In the genomic region with DNA sequence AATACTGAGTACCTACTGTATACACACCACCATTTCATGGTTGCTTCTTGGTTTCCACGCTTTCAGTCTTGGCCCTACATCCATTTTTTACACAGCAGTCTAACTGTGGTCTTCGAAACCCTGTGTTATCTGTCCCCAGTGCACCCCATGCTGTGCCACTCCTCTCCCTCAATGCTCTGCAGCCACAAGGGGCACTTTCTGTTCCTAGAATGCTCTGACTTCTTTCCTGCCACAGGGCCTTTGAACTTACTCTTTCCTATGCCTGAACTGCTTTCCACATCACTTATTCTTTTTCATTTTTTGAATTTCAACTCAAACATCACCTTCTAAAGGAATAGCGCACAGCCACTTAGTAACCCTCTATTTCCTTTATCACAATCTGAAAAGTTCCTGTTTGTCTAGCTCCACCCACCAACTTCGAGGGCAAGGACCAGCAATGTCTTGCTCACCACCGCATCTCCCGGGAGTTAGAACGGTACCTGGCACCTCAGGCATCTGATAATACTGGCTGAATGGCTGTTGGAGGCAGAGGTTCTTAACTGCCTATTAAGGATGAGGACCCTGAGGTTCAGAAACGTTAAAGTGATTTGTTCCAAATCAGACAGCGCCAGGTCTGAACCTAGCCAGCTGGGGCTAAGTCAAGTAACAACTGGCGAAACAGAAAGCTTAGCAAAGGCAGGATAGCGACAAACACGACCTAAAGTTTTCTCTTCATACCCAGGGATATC, we compare ENCODE assay signal across 8 cellular contexts. TPM values are rescaled to one million over a fixed set of nuclear protein-coding genes. Genes with fewer than 3 reads are reported as not detected.
A peak's percentile ranks its signal among the peaks of the same experiment; 100 is the strongest.
DNase-seq lines count a peak whose midpoint lies in the region; FAIRE-seq and TF ChIP-seq lines count a peak whose summit lies in the region.

No MANE protein-coding gene starts in this region.

- peak overlapping the region; percentile 94 for H2AFZ ChIP-seq in GM23248

- peak overlapping the region; percentile 94 for H3K9ac ChIP-seq in GM23248

- no peaks in the 10 kb centered on the region for H3K36me3 ChIP-seq in GM23248 (ENCODE audit: low read depth)
- H3K36me3 ChIP-seq in neutrophil = no peaks in the 10 kb centered on the region

- H3K4me2 ChIP-seq in GM23248 (ENCODE audit: unreplicated experiment) = peak overlapping the region; percentile 87

- no peaks in the 10 kb centered on the region for H3K9me2 ChIP-seq in GM23248 (ENCODE audit: insufficient read depth)

- no peaks in the 10 kb centered on the region for H3K27me3 ChIP-seq in GM23248 (replicated peaks; ENCODE audit: insufficient read depth)
- H3K27me3 ChIP-seq in neutrophil = no peaks in the 10 kb centered on the region

- DNase-seq in GM12865 (ENCODE audit: low read depth) = peak; percentile 64
- DNase-seq in GM23248 = peak; percentile 67
- DNase-seq in LHCN-M2 (ENCODE audit: low read depth) = peak; percentile 21
- peak; percentile 12 for DNase-seq in activated CD4-positive, alpha-beta T cell treated with anti-CD3 and anti-CD28 coated beads for 1 hour
- peak; percentile 57 for DNase-seq in epithelial cell of esophagus (ENCODE audit: low read depth)
- peak; percentile 40 for DNase-seq in urothelium cell line (ENCODE audit: low spot score)
- DNase-seq in inferior parietal cortex (ENCODE audit: extremely low spot score) = no peak

- H3F3A ChIP-seq in GM23248 (ENCODE audit: insufficient read depth) = no peaks in the 10 kb centered on the region

- H4K20me1 ChIP-seq in GM23248 (ENCODE audit: insufficient read depth) = no peaks in the 10 kb centered on the region

- peaks cover 70% of the 10 kb centered on the region for H3K79me2 ChIP-seq in GM23248 (ENCODE audit: insufficient read depth)

- H3K4me3 ChIP-seq in GM12865 (ENCODE audit: low read depth, low read length) = peak overlapping the region; percentile 76
- peak overlapping the region; percentile 92 for H3K4me3 ChIP-seq in GM23248
- H3K4me3 ChIP-seq in epithelial cell of esophagus (ENCODE audit: low read length) = peak overlapping the region; percentile 99
- peak overlapping the region; percentile 62 to 76 for H3K4me3 ChIP-seq in neutrophil (ENCODE audit: low read depth in 1 of 2, low read length in 1 of 2)

- TF ChIP-seq CTCF in GM12865 (IDR thresholded peaks at IDR 0.05; ENCODE audit: insufficient read depth, low read depth, low read length, missing control alignments) (peak; percentile 13), epithelial cell of esophagus (IDR thresholded peaks at IDR 0.05; ENCODE audit: insufficient read depth, low read depth, low read length, missing control alignments) (peak; percentile 14), neutrophil (IDR thresholded peaks at IDR 0.05) (no peak)

- H3K27ac ChIP-seq in GM23248 (peak overlapping the region; percentile 81), neutrophil (peak overlapping the region; percentile 52)

- H3K4me1 ChIP-seq in GM23248 (ENCODE audit: insufficient read depth) = peaks cover 11% of the 10 kb centered on the region
- H3K4me1 ChIP-seq in neutrophil (ENCODE audit: control insufficient read depth in 1 of 2, insufficient read depth in 1 of 2, low read depth in 1 of 2, low read length in 1 of 2) = peaks cover 12 to 14% of the 10 kb centered on the region in 2 experiments

- in situ Hi-C loops in GM23248 (cut with MboI) = loop anchor here (25.0 kb wide), 1 partner anchor 423 kb away; the partner anchor contains the start of gene NARS2

- WGBS in GM23248 (ENCODE audit: low coverage in 1 of 2, low lambda C conversion rate in 2 of 2, missing lambda C conversion rate in 2 of 2), 2 experiments = 24 to 25% methylated on average over 12 of the region's 12 CpGs

- FAIRE-seq in urothelium cell line (lab: Jason Lieb, UNC) = no peak

- no peaks in the 10 kb centered on the region for H3K9me3 ChIP-seq in GM23248 (ENCODE audit: low read depth)
- no peaks in the 10 kb centered on the region for H3K9me3 ChIP-seq in neutrophil

RNA-seq across cellular contexts. Expression of gene ALG8, which starts 0.6 kb away (rescaled TPM):
- 41.6 and 42.2 TPM in 2 replicates for total RNA-seq in GM23248 (2014; rRNA removed; shearing (Covaris generic))
- 57.2 and 59.9 TPM in 2 replicates for polyA plus RNA-seq in GM23248 (2016; fragmentation: Nextera tagmentation; extraction: Ambion mirVana)
- total RNA-seq in LHCN-M2 (2014; rRNA removed) = 71.2 and 83.8 TPM in 2 replicates
- 38.6 TPM for polyA plus RNA-seq in LHCN-M2 (2012)

RNA-seq across cellular contexts. Expression of gene KCTD21, which starts 49.6 kb away (rescaled TPM):
- total RNA-seq in GM23248 (2014; rRNA removed; shearing (Covaris generic)) = 7.5 and 13.1 TPM in 2 replicates
- polyA plus RNA-seq in GM23248 (2016; fragmentation: Nextera tagmentation; extraction: Ambion mirVana) = 5.7 and 7.6 TPM in 2 replicates
- 7.2 and 7.6 TPM in 2 replicates for total RNA-seq in LHCN-M2 (2014; rRNA removed)
- 8.0 TPM for polyA plus RNA-seq in LHCN-M2 (2012)

RNA-seq across cellular contexts. Expression of gene USP35, which starts 49.9 kb away (rescaled TPM):
- total RNA-seq in GM23248 (2014; rRNA removed; shearing (Covaris generic)) = 7.0 and 8.9 TPM in 2 replicates
- 2.2 and 2.7 TPM in 2 replicates for polyA plus RNA-seq in GM23248 (2016; fragmentation: Nextera tagmentation; extraction: Ambion mirVana)
- 6.6 and 7.2 TPM in 2 replicates for total RNA-seq in LHCN-M2 (2014; rRNA removed)
- 4.4 TPM for polyA plus RNA-seq in LHCN-M2 (2012)

RNA-seq across cellular contexts. Expression of gene NDUFC2, which starts 59.2 kb away (rescaled TPM):
- 69.0 and 86.6 TPM in 2 replicates for total RNA-seq in GM23248 (2014; rRNA removed; shearing (Covaris generic))
- polyA plus RNA-seq in GM23248 (2016; fragmentation: Nextera tagmentation; extraction: Ambion mirVana) = 462 and 471 TPM in 2 replicates
- total RNA-seq in LHCN-M2 (2014; rRNA removed) = 83.7 and 96.5 TPM in 2 replicates
- 538 TPM for polyA plus RNA-seq in LHCN-M2 (2012)
